ENCODE assay signal across 14 cellular contexts in the genomic region with DNA sequence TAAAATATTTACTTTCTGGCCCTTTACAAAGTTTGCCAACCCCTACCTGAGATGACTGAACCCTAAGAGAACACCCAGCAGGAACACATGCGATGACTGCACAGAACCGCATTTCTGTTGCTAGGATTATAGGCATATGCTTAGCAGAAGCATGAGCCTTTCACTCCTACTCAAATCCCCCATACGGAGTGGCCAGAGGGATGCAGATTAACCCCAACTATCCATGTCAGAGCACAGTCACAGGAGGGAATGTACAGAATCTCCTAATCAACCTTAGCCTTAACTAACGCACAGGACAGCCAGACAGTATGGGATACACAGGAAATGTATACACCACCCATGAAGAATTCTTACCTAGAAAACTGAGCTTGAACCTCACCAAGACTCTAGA. TPM values are rescaled to one million over a fixed set of nuclear protein-coding genes. Genes with fewer than 3 reads are reported as not detected.
DNase-seq lines count a peak whose midpoint lies in the region; ATAC-seq and TF ChIP-seq lines count a peak whose summit lies in the region.
"Had no signal": no experiment of that assay in that cellular context is flagged by ENCODE, and none has a peak within 500 bp of the region (broad histone marks: within the 10 kb centered on the region; RNA-seq: fewer than 3 reads in every experiment).

No MANE protein-coding gene starts in this region.

- H3K4me1 ChIP-seq in DND-41 (ENCODE audit: insufficient read depth, low read length) (peaks cover 64% of the 10 kb centered on the region), SJCRH30 (peaks cover 35% of the 10 kb centered on the region)
- H3K4me1 ChIP-seq: parathyroid adenoma had no signal

- H3K4me2 ChIP-seq in DND-41 (ENCODE audit: insufficient read depth, low read length): peak overlapping the region; percentile 90; the same call in 1 of the 2 replicates

- H3K9me3 Mint-ChIP-seq in glutamatergic neuron (ENCODE audit: unreplicated experiment): no peaks in the 10 kb centered on the region

- no peak for TF ChIP-seq CTCF in AG04450 (IDR thresholded peaks at IDR 0.05; ENCODE audit: low read depth, low read length)
- TF ChIP-seq CTCF in DND-41 (IDR thresholded peaks at IDR 0.05; ENCODE audit: borderline replicate concordance, extremely low read depth, low read length, poor library complexity, severe bottlenecking): no peak
- no peak for TF ChIP-seq CTCF in glutamatergic neuron (IDR thresholded peaks at IDR 0.05; ENCODE audit: partially characterized antibody, unreplicated experiment)

- no peaks in the 10 kb centered on the region for H3K9me3 ChIP-seq in AG04450 (ENCODE audit: control insufficient read depth, insufficient read depth, low read length)
- H3K9me3 ChIP-seq in DND-41 (ENCODE audit: insufficient read depth, low read length, severe bottlenecking): no peaks in the 10 kb centered on the region
- H3K9me3 ChIP-seq in SJCRH30 (replicated peaks): no peaks in the 10 kb centered on the region

- H3K79me2 ChIP-seq in DND-41 (ENCODE audit: insufficient read depth, low read length): peaks cover 87% of the 10 kb centered on the region
- H3K79me2 ChIP-seq: parathyroid adenoma had no signal

- no peak overlapping the region for H3K9ac ChIP-seq in DND-41 (ENCODE audit: low read depth, low read length)
- H3K9ac ChIP-seq: parathyroid adenoma had no signal

- H4K20me1 ChIP-seq in DND-41 (ENCODE audit: insufficient read depth, low read length): no peaks in the 10 kb centered on the region

- POLR2A ChIA-PET in AG04450 (lab: Yijun Ruan, JAX): no interaction called here

- ATAC-seq in DND-41 (ENCODE audit: insufficient read depth, low read depth): no peak
- ATAC-seq in HG03175 (IDR thresholded peaks at IDR 0.05; ENCODE audit: unreplicated experiment): no peak

- CTCF ChIA-PET in AG04450 (lab: Charles Lee): interaction anchor here (1.3 kb wide), 1 partner anchor 17 kb away, joined by 4 read pairs; no protein-coding TSS in a partner anchor

- H3K27me3 ChIP-seq in AG04450 (ENCODE audit: control insufficient read depth, insufficient read depth, low read length) (no peaks in the 10 kb centered on the region), DND-41 (ENCODE audit: insufficient read depth, low read length, poor library complexity) (no peaks in the 10 kb centered on the region), SJCRH30 (no peaks in the 10 kb centered on the region)

- H3K27ac ChIP-seq in AG04450 (ENCODE audit: low read depth, low read length): peak overlapping the region; percentile 62
- H3K27ac ChIP-seq in DND-41 (ENCODE audit: low read length): peak overlapping the region; percentile 41; the same call in 1 of the 2 replicates
- peak overlapping the region; percentile 79 for H3K27ac ChIP-seq in SJCRH30
- H3K27ac ChIP-seq: parathyroid adenoma had no signal

- DNase-seq in AG04450 (ENCODE audit: low read depth, low spot score): no peak
- no peak for DNase-seq in DND-41
- DNase-seq in SJCRH30: peak; percentile 12 to 15
- no peak for DNase-seq in glutamatergic neuron
- DNase-seq in DMS53 (lab: John Stamatoyannopoulos, UW): no peak
- no peak for DNase-seq in HK-2 (ENCODE audit: unreplicated experiment)
- no peak for DNase-seq in NK-92 (lab: John Stamatoyannopoulos, UW; ENCODE audit: unreplicated experiment)
- DNase-seq: activated CD4-positive, alpha-beta T cell treated with anti-CD3 and anti-CD28 coated beads, Interleukin-2, amount 50 U/mL, for 48 hours; activated naive CD4-positive, alpha-beta T cell; midbrain; Right ventricle myocardium superior; stimulated activated CD4-positive, alpha-beta T cell treated with anti-CD3 and anti-CD28 coated beads, Interleukin-12 subunit alpha, Interleukin-12 subunit beta, amount 100 ng/mL, for 4 hours had no signal

- no peaks in the 10 kb centered on the region for H3K27me3 Mint-ChIP-seq in glutamatergic neuron (ENCODE audit: unreplicated experiment)

- no peak overlapping the region for H2AFZ ChIP-seq in DND-41 (ENCODE audit: low read depth, low read length)
- H2AFZ ChIP-seq: parathyroid adenoma had no signal

- H3K4me3 Mint-ChIP-seq in glutamatergic neuron (ENCODE audit: unreplicated experiment): no peak overlapping the region

- peak overlapping the region; percentile 13 for H3K27ac Mint-ChIP-seq in glutamatergic neuron (ENCODE audit: unreplicated experiment)

- H3K4me3 ChIP-seq in AG04450 (ENCODE audit: low read depth, low read length) (no peak overlapping the region), DND-41 (ENCODE audit: low read depth in 1 of 2, low read length in 2 of 2) (peak overlapping the region in 1 of 2 experiments; percentile 91; a peak in 1 of 4 replicates), SJCRH30 (peak overlapping the region; percentile 1; the same call in 1 of the 2 replicates)

- H3K36me3 ChIP-seq in DND-41 (ENCODE audit: insufficient read depth, low read length): peaks cover 73% of the 10 kb centered on the region
- H3K36me3 ChIP-seq in SJCRH30: peaks cover 7% of the 10 kb centered on the region

- no peaks in the 10 kb centered on the region for H3K36me3 Mint-ChIP-seq in glutamatergic neuron (ENCODE audit: unreplicated experiment)

- H3K4me1 Mint-ChIP-seq in glutamatergic neuron (ENCODE audit: low read depth, unreplicated experiment): peaks cover 24% of the 10 kb centered on the region

RNA-seq across cellular contexts. Expression of a gene that starts 6.2 kb away (rescaled TPM):
- 24.4 and 30.9 TPM in 2 replicates for polyA plus RNA-seq in AG04450 (2011; rRNA removed)
- 26.2 and 36.5 TPM in 2 replicates for polyA minus RNA-seq in AG04450 (2011; rRNA and poly(A)+ RNA removed)
- total RNA-seq in SJCRH30 (2014; rRNA removed; shearing (Covaris generic)): 19.9 and 28.1 TPM in 2 replicates
- 55.1 TPM for total RNA-seq in glutamatergic neuron (ENCODE audit: unreplicated experiment)

RNA-seq across cellular contexts. Expression of a gene that starts 6.3 kb away (rescaled TPM):
- polyA plus RNA-seq in AG04450 (2011; rRNA removed): 32.1 and 38.5 TPM in 2 replicates
- polyA minus RNA-seq in AG04450 (2011; rRNA and poly(A)+ RNA removed): 15.5 and 24.4 TPM in 2 replicates
- 14.4 and 17.8 TPM in 2 replicates for total RNA-seq in SJCRH30 (2014; rRNA removed; shearing (Covaris generic))
- 20.1 TPM for total RNA-seq in glutamatergic neuron (ENCODE audit: unreplicated experiment)

RNA-seq across cellular contexts. Expression of a gene that starts 34.9 kb away (rescaled TPM):
- polyA plus RNA-seq in AG04450 (2011; rRNA removed): 30.6 and 34.8 TPM in 2 replicates
- 37.7 and 44.5 TPM in 2 replicates for polyA minus RNA-seq in AG04450 (2011; rRNA and poly(A)+ RNA removed)
- 23.4 and 26.8 TPM in 2 replicates for total RNA-seq in SJCRH30 (2014; rRNA removed; shearing (Covaris generic))
- total RNA-seq in glutamatergic neuron (ENCODE audit: unreplicated experiment): 39.9 TPM

RNA-seq across cellular contexts. Expression of a gene that starts 48.3 kb away (rescaled TPM):
- polyA plus RNA-seq in AG04450 (2011; rRNA removed): 1.9 TPM in 2 replicates
- polyA minus RNA-seq in AG04450 (2011; rRNA and poly(A)+ RNA removed): 1.9 and 2.4 TPM in 2 replicates
- total RNA-seq in SJCRH30 (2014; rRNA removed; shearing (Covaris generic)): 3.5 and 4.0 TPM in 2 replicates
- total RNA-seq in glutamatergic neuron (ENCODE audit: unreplicated experiment): 19.0 TPM
- total RNA-seq: Right ventricle myocardium superior had no signal

Comparison
In these comparisons a context has a peak if more than half of its experiments do, and no peak if none do; other contexts are left out.
1. DNase-seq: peak in SJCRH30 (2 of 2); none in AG04450 (single experiment), DND-41 (single experiment), glutamatergic neuron (single experiment), DMS53 (single experiment), HK-2 (single experiment) and NK-92 (single experiment).
2. Peak in every context shown above with its lines, with median percentiles within 50 percentile points of each other: H3K27ac ChIP-seq.